ENCODE assay signal across 23 cellular contexts in genomic region chr2:215572341-215572848, GRCh38.
DNase-seq lines count a peak whose midpoint lies in the region; ATAC-seq, FAIRE-seq and TF ChIP-seq lines count a peak whose summit lies in the region.
"Had no signal": no experiment of that assay in that cellular context is flagged by ENCODE, and none has a peak within 500 bp of the region (broad histone marks: within the 10 kb centered on the region; RNA-seq: fewer than 3 reads in every experiment).

No MANE protein-coding gene starts in this region.

- in situ Hi-C loops in HAP-1 (cut with MboI; ENCODE audit: low sequenced_read_pairs) = no loop called here

- H3K27me3 ChIP-seq in A673 (replicated peaks; ENCODE audit: insufficient read depth, low read depth, low read length, poor library complexity) = no peaks in the 10 kb centered on the region
- H3K27me3 ChIP-seq in endothelial cell of umbilical vein (ENCODE audit: control insufficient read depth in 2 of 2, insufficient read depth in 2 of 2, low read length in 2 of 2) = no peaks in the 10 kb centered on the region
- H3K27me3 ChIP-seq in right lobe of liver = no peaks in the 10 kb centered on the region
- H3K27me3 ChIP-seq in HAP-1 (ENCODE audit: low read depth) = peaks cover 19% of the 10 kb centered on the region

- H3K4me2 ChIP-seq in endothelial cell of umbilical vein (ENCODE audit: insufficient read depth, low read length) = no peak overlapping the region
- H3K4me2 ChIP-seq: KMS-11, PC-9 had no signal

- CTCF ChIA-PET in A673 (lab: Charles Lee) (no interaction called here), endothelial cell of umbilical vein (lab: Charles Lee) (interaction anchor here (1.4 to 1.7 kb wide), 2 partner anchors 112 to 118 kb away, joined by 4 to 5 read pairs; no protein-coding TSS in a partner anchor)

- H3K79me2 ChIP-seq in endothelial cell of umbilical vein (ENCODE audit: control insufficient read depth, insufficient read depth, low read length) = no peaks in the 10 kb centered on the region

- POLR2A ChIA-PET in A673 (lab: Charles Lee; ENCODE audit: low non-redundant PET) (no interaction called here), endothelial cell of umbilical vein (lab: Charles Lee) (interaction anchor here (0.6 to 0.7 kb wide), 2 partner anchors 36 to 271 kb away, joined by 3 read pairs; no protein-coding TSS in a partner anchor)

- dilution Hi-C loops in endothelial cell of umbilical vein (cut with MboI; ENCODE audit: extremely low pct_ligation_motif_present, low sequenced_read_pairs) = no loop called here

- BruUV-seq in A673 (replicated peaks; lab: Mats Ljungman, UMichigan) = no TSS peak
- BruUV-seq in endothelial cell of umbilical vein (replicated peaks; lab: Mats Ljungman, UMichigan) = no TSS peak

- H3K36me3 ChIP-seq in A673 (ENCODE audit: insufficient read depth, low read length, poor library complexity, severe bottlenecking) (no peaks in the 10 kb centered on the region), endothelial cell of umbilical vein (ENCODE audit: control insufficient read depth in 2 of 2, extremely low read depth in 1 of 2, insufficient read depth in 2 of 2, low read length in 2 of 2) (no peaks in the 10 kb centered on the region), right lobe of liver (no peaks in the 10 kb centered on the region), HAP-1 (replicated peaks) (no peaks in the 10 kb centered on the region)

- no peak for TF ChIP-seq CTCF in A673 (conservative IDR thresholded peaks at IDR 0.05; ENCODE audit: low read depth, low read length)
- no peak for TF ChIP-seq CTCF in endothelial cell of umbilical vein (IDR thresholded peaks at IDR 0.05; ENCODE audit: extremely low read depth in 1 of 2, insufficient read depth in 1 of 2, low read depth in 1 of 2, low read length in 2 of 2)
- no peak for TF ChIP-seq CTCF in right lobe of liver (IDR thresholded peaks at IDR 0.05)

- H2AFZ ChIP-seq in endothelial cell of umbilical vein (ENCODE audit: low read depth, low read length) = peak overlapping the region; percentile 24
- H2AFZ ChIP-seq: PC-9 had no signal

- intact Hi-C loops in A673 (cut with micrococcal nuclease; ENCODE audit: unreplicated experiment) = no loop called here
- intact Hi-C loops in endothelial cell of umbilical vein (cut with micrococcal nuclease) = no loop called here
- intact Hi-C loops in right lobe of liver (cut with DNase I) = no loop called here

- no peak overlapping the region for H3K9ac ChIP-seq in endothelial cell of umbilical vein (replicated peaks; ENCODE audit: extremely low read depth, insufficient read depth, low read length)
- H3K9ac ChIP-seq: KMS-11 had no signal

- no peaks in the 10 kb centered on the region for H3K9me1 ChIP-seq in endothelial cell of umbilical vein (replicated peaks; ENCODE audit: control insufficient read depth, extremely low read depth, insufficient read depth, low read length)

- 10% methylated on average over 2 of the region's 2 CpGs for WGBS in right lobe of liver (ENCODE audit: insufficient coverage, low coverage, low lambda C conversion rate, missing lambda C conversion rate)

- H3K27ac ChIP-seq in A673 (ENCODE audit: low read depth, low read length, poor library complexity, severe bottlenecking) (peak overlapping the region; percentile 10), endothelial cell of umbilical vein (ENCODE audit: insufficient read depth, low read depth, low read length) (no peak overlapping the region), right lobe of liver (peak overlapping the region in 1 of 3 donors; percentile 5)
- H3K27ac ChIP-seq: KMS-11, PC-9, RWPE1 had no signal

- ATAC-seq in right lobe of liver = peak in 3 of 4 donors; percentile 77 to 92 (median 84)
- ATAC-seq: GM12878 had no signal

- TF ChIP-seq POLR2A in endothelial cell of umbilical vein (IDR thresholded peaks at IDR 0.05; ENCODE audit: low read depth, low read length) = no peak
- TF ChIP-seq POLR2A in right lobe of liver (IDR thresholded peaks at IDR 0.05) = no peak

- H3K4me1 ChIP-seq in A673 (ENCODE audit: insufficient read depth, low read length, poor library complexity, severe bottlenecking) (peaks cover 14% of the 10 kb centered on the region), endothelial cell of umbilical vein (ENCODE audit: control insufficient read depth, extremely low read depth, insufficient read depth, low read length) (peaks cover 11% of the 10 kb centered on the region), right lobe of liver (peaks cover 0 to 4% (median 0%) of the 10 kb centered on the region in 4 donors), HAP-1 (peaks cover 4% of the 10 kb centered on the region)
- H3K4me1 ChIP-seq: Caco-2 had no signal

- peak; percentile 45 for FAIRE-seq in GM19239 (lab: Jason Lieb, UNC)
- no peak for FAIRE-seq in endothelial cell of umbilical vein (lab: Jason Lieb, UNC)
- FAIRE-seq: GM12878 had no signal

- H3K4me3 ChIP-seq in A673 (ENCODE audit: low read depth, low read length, poor library complexity, severe bottlenecking) = no peak overlapping the region
- H3K4me3 ChIP-seq in endothelial cell of umbilical vein (replicated peaks in 1 of 3; ENCODE audit: insufficient read depth in 1 of 3, low read depth in 1 of 3, low read length in 3 of 3) = no peak overlapping the region
- H3K4me3 ChIP-seq in right lobe of liver = no peak overlapping the region
- no peak overlapping the region for H3K4me3 ChIP-seq in HAP-1
- H3K4me3 ChIP-seq: GM12878, PC-9 had no signal

- no peaks in the 10 kb centered on the region for H3K9me3 ChIP-seq in A673 (ENCODE audit: low read depth, low read length, poor library complexity, severe bottlenecking)
- H3K9me3 ChIP-seq in endothelial cell of umbilical vein (replicated peaks; ENCODE audit: control insufficient read depth, insufficient read depth, low read length) = no peaks in the 10 kb centered on the region
- no peaks in the 10 kb centered on the region for H3K9me3 ChIP-seq in right lobe of liver
- no peaks in the 10 kb centered on the region for H3K9me3 ChIP-seq in HAP-1
- H3K9me3 ChIP-seq: Caco-2 had no signal

- DNase-seq in A673 (ENCODE audit: low spot score) = no peak
- DNase-seq in GM19239 (ENCODE audit: insufficient read length, low spot score) = no peak
- DNase-seq in endothelial cell of umbilical vein (ENCODE audit: low read depth, low spot score) = peak; percentile 58
- DNase-seq in right lobe of liver = no peak
- no peak for DNase-seq in GF-D8 (lab: John Stamatoyannopoulos, UW)
- no peak for DNase-seq in HAP-1 (ENCODE audit: low spot score in 2 of 2)
- no peak for DNase-seq in NCI-H82 (lab: John Stamatoyannopoulos, UW)
- DNase-seq: Caco-2; CD4-positive, CD25-positive, alpha-beta regulatory T cell; DMS 273 treated with DMSO at 0.1 percent for 48 hours; DMS79 treated with DMSO at 0.1 percent for 48 hours; HCEC 1CT; IMR-90; NCI-H1092 treated with DMSO at 0.1 percent for 48 hours; NCI-H1436 treated with DMSO at 0.1 percent for 48 hours; NCI-H2029 treated with DMSO at 0.1 percent for 48 hours; NCI-H446; NCI-H526; PC-9; SIG-M5 had no signal

- no peaks in the 10 kb centered on the region for H4K20me1 ChIP-seq in endothelial cell of umbilical vein (replicated peaks; ENCODE audit: control insufficient read depth, extremely low read depth, insufficient read depth, low read length)

TF ChIP-seq in endothelial cell of umbilical vein, 7 proteins besides CTCF, POLR2A, EP300 and RAD21:
- TF ChIP-seq POLR2AphosphoS5 (IDR thresholded peaks at IDR 0.05; ENCODE audit: insufficient read depth, low read depth, low read length) (no peak), JUN (IDR thresholded peaks at IDR 0.05; ENCODE audit: borderline replicate concordance, insufficient read depth, insufficient read length, low read depth) (no peak), EZH2 (IDR thresholded peaks at IDR 0.05; ENCODE audit: borderline replicate concordance, low read depth, low read length, severe bottlenecking) (no peak)
